In the genomic region with DNA sequence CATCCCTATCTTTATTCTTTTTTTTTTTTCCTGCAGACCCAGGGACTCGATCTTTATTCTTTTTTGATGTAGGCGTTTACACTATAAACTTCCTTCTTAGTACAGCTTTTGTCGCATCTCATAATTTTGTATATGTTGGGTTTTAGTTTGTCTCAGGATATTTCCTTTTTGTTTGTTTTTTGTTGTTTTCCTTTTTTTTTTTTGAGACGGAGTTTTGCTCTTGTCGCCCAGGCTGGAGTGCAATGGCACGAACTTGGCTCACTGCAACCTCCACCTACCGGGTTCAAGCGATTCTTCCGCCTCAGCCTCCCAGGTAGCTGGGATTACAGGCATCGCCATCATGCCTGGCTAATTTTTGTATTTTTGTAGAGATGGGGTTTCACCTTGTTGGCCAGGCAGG, we compare ENCODE assay signal across 1 cellular context.
TF ChIP-seq lines count a peak whose summit lies in the region.

No MANE protein-coding gene starts in this region.

TF ChIP-seq in K562, 482 proteins besides CTCF, POLR2A, EP300 and RAD21:
- TF ChIP-seq, protein P1, sequence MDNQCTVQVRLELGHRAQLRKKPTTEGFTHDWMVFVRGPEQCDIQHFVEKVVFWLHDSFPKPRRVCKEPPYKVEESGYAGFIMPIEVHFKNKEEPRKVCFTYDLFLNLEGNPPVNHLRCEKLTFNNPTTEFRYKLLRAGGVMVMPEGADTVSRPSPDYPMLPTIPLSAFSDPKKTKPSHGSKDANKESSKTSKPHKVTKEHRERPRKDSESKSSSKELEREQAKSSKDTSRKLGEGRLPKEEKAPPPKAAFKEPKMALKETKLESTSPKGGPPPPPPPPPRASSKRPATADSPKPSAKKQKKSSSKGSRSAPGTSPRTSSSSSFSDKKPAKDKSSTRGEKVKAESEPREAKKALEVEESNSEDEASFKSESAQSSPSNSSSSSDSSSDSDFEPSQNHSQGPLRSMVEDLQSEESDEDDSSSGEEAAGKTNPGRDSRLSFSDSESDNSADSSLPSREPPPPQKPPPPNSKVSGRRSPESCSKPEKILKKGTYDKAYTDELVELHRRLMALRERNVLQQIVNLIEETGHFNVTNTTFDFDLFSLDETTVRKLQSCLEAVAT (IDR thresholded peaks at IDR 0.05): peak in 1 of 2 experiments; percentile 82; a peak in 2 of 4 replicates
- TF ChIP-seq ARHGAP35 (IDR thresholded peaks at IDR 0.05; ENCODE audit: partially characterized antibody): peak; percentile 40
- TF ChIP-seq NBN (IDR thresholded peaks at IDR 0.05; ENCODE audit: low read depth): peak; percentile 42
- TF ChIP-seq, protein P2, sequence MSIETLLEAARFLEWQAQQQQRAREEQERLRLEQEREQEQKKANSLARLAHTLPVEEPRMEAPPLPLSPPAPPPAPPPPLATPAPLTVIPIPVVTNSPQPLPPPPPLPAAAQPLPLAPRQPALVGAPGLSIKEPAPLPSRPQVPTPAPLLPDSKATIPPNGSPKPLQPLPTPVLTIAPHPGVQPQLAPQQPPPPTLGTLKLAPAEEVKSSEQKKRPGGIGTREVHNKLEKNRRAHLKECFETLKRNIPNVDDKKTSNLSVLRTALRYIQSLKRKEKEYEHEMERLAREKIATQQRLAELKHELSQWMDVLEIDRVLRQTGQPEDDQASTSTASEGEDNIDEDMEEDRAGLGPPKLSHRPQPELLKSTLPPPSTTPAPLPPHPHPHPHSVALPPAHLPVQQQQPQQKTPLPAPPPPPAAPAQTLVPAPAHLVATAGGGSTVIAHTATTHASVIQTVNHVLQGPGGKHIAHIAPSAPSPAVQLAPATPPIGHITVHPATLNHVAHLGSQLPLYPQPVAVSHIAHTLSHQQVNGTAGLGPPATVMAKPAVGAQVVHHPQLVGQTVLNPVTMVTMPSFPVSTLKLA (conservative IDR thresholded peaks at IDR 0.05): 0 out of 4 replicates have a peak, but pooled peaks of 1 of the 2 experiments have one; percentile 14
- peak; percentile 25; the same call in 1 of the 2 replicates for TF ChIP-seq SMARCA4 (IDR thresholded peaks at IDR 0.05)
- TF ChIP-seq, protein P3, sequence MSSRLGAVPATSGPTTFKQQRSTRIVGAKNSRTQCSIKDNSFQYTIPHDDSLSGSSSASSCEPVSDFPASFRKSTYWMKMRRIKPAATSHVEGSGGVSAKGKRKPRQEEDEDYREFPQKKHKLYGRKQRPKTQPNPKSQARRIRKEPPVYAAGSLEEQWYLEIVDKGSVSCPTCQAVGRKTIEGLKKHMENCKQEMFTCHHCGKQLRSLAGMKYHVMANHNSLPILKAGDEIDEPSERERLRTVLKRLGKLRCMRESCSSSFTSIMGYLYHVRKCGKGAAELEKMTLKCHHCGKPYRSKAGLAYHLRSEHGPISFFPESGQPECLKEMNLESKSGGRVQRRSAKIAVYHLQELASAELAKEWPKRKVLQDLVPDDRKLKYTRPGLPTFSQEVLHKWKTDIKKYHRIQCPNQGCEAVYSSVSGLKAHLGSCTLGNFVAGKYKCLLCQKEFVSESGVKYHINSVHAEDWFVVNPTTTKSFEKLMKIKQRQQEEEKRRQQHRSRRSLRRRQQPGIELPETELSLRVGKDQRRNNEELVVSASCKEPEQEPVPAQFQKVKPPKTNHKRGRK (tag; IDR thresholded peaks at IDR 0.05): peak; percentile 42; the same call in 1 of the 2 replicates
- TF ChIP-seq CSDE1 (IDR thresholded peaks at IDR 0.05): 0 out of 4 replicates have a peak, but pooled peaks of 1 of the 2 experiments have one; percentile 29
- TF ChIP-seq, protein P4, sequence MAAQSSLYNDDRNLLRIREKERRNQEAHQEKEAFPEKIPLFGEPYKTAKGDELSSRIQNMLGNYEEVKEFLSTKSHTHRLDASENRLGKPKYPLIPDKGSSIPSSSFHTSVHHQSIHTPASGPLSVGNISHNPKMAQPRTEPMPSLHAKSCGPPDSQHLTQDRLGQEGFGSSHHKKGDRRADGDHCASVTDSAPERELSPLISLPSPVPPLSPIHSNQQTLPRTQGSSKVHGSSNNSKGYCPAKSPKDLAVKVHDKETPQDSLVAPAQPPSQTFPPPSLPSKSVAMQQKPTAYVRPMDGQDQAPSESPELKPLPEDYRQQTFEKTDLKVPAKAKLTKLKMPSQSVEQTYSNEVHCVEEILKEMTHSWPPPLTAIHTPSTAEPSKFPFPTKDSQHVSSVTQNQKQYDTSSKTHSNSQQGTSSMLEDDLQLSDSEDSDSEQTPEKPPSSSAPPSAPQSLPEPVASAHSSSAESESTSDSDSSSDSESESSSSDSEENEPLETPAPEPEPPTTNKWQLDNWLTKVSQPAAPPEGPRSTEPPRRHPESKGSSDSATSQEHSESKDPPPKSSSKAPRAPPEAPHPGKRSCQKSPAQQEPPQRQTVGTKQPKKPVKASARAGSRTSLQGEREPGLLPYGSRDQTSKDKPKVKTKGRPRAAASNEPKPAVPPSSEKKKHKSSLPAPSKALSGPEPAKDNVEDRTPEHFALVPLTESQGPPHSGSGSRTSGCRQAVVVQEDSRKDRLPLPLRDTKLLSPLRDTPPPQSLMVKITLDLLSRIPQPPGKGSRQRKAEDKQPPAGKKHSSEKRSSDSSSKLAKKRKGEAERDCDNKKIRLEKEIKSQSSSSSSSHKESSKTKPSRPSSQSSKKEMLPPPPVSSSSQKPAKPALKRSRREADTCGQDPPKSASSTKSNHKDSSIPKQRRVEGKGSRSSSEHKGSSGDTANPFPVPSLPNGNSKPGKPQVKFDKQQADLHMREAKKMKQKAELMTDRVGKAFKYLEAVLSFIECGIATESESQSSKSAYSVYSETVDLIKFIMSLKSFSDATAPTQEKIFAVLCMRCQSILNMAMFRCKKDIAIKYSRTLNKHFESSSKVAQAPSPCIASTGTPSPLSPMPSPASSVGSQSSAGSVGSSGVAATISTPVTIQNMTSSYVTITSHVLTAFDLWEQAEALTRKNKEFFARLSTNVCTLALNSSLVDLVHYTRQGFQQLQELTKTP (IDR thresholded peaks at IDR 0.05; ENCODE audit: low read depth in 1 of 2, partially characterized antibody in 2 of 2): peak in 1 of 2 experiments; percentile 16
- TF ChIP-seq SMARCA5 (IDR thresholded peaks at IDR 0.05): peak; percentile 38; the same call in 1 of the 2 replicates
- 0 out of 2 replicates have a peak, but pooled peaks have one; percentile 32 for TF ChIP-seq YBX1 (IDR thresholded peaks at IDR 0.05)
- 0 out of 2 replicates have a peak, but pooled peaks have one; percentile 19 for TF ChIP-seq BCOR (IDR thresholded peaks at IDR 0.05)
